Comparison of ENCODE assay signal across 10 cellular contexts in the genomic region with DNA sequence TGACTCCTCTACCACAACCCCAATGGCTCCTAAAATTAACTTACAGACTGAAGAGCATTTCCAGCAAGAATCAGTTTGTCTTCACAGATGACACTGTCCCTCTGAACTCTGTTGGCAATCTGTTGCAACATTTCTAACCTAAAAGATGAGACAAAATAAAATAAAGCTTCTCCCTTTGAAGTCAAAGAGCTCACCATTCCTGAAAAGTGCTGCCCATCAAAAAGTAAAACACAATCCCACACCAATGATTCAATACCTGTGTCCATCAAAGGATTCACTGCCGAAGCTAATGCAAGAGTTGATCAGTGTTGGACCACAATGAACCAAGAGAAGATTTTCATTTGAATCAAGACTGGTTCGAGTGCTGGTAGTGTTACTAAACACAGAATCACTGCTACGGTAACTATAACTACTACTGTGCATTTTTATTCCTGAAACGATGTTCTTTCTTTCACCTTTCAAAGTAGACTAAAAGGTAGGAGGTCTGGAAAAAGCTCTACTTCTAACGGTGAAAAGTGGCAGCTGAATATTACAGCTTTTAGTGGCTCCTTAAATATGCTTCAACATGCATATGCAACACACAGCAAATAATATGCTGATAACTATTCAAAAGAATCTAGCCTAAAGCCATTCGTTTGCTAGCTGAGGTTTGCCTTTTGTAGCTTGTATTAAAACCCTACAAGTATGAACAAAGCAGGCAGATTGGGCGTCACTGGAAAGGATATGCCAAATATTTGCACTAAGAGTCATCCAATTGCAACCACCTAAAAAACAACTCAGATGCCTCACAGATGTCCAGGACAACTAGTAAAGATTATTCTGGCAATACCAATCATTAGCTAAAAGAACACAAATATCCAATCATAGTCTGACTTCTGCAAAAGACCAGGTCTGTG. TPM values are rescaled to one million over a fixed set of nuclear protein-coding genes. Genes with fewer than 3 reads are reported as not detected.
DNase-seq lines count a peak whose midpoint lies in the region; ATAC-seq and TF ChIP-seq lines count a peak whose summit lies in the region.
"Had no signal": no experiment of that assay in that cellular context is flagged by ENCODE, and none has a peak within 500 bp of the region (broad histone marks: within the 10 kb centered on the region; RNA-seq: fewer than 3 reads in every experiment).

Gene DST (minus strand): TSS at position 524 of the 896 bp plus-strand sequence.

- peak; percentile 83 for DNase-seq in AG04450 (ENCODE audit: low read depth, low spot score)
- DNase-seq in NCI-H526 treated with DMSO at 0.1 percent for 48 hours (lab: John Stamatoyannopoulos, UW) = peak; percentile 79
- DNase-seq in epithelial cell of prostate (ENCODE audit: low read depth, low spot score) = peak; percentile 91
- peak; percentile 64 for DNase-seq in myocyte (ENCODE audit: low read depth)
- no peak for DNase-seq in GM19238 (ENCODE audit: insufficient read length, low spot score)
- DNase-seq: anterior cingulate cortex, KBM-7 had no signal

- no peak for TF ChIP-seq CTCF in AG04450 (IDR thresholded peaks at IDR 0.05; ENCODE audit: low read depth, low read length)

- H3K27me3 ChIP-seq in AG04450 (ENCODE audit: control insufficient read depth, insufficient read depth, low read length) = no peaks in the 10 kb centered on the region

- POLR2A ChIA-PET in AG04450 (lab: Yijun Ruan, JAX) = interaction anchor here (0.8 to 1.2 kb wide), 5 partner anchors 27 to 209 kb away, joined by 3 to 7 read pairs (median 3); no protein-coding TSS in a partner anchor

- H3K9me3 ChIP-seq in AG04450 (ENCODE audit: control insufficient read depth, insufficient read depth, low read length) = no peaks in the 10 kb centered on the region

- CTCF ChIA-PET in AG04450 (lab: Charles Lee) = interaction anchor here (0.5 to 1.9 kb wide), 7 partner anchors 57 to 260 kb away, joined by 3 to 12 read pairs (median 4); no protein-coding TSS in a partner anchor

- H3K4me3 ChIP-seq in AG04450 (ENCODE audit: low read depth, low read length) = no peak within 1 kb of the TSS

- ATAC-seq in GM21737 (IDR thresholded peaks at IDR 0.05; ENCODE audit: unreplicated experiment) (no peak), GM21526 (IDR thresholded peaks at IDR 0.05; ENCODE audit: low FRiP score, unreplicated experiment) (no peak), GM21447 (IDR thresholded peaks at IDR 0.05; ENCODE audit: unreplicated experiment) (no peak)

- H3K27ac ChIP-seq in AG04450 (ENCODE audit: low read depth, low read length) = peak within 1 kb of the TSS; percentile 66
- peak within 1 kb of the TSS; percentile 87 for H3K27ac ChIP-seq in epithelial cell of prostate

RNA-seq across cellular contexts. Expression of gene DST, which starts in this region (rescaled TPM):
- 163 and 182 TPM in 2 replicates for polyA plus RNA-seq in AG04450 (2011; rRNA removed)
- 634 and 841 TPM in 2 replicates for polyA minus RNA-seq in AG04450 (2011; rRNA and poly(A)+ RNA removed)
- 398 and 500 TPM in 2 replicates for total RNA-seq in myocyte
- polyA plus RNA-seq in myocyte (2012) = 126 TPM
